In genomic region chr18:5879479-5879882, GRCh38 we compare ENCODE assay signal across 8 cellular contexts. TPM values are rescaled to one million over a fixed set of nuclear protein-coding genes. Genes with fewer than 3 reads are reported as not detected.
DNase-seq lines count a peak whose midpoint lies in the region; ATAC-seq and TF ChIP-seq lines count a peak whose summit lies in the region.

No MANE protein-coding gene starts in this region.

- TF ChIP-seq CTCF in thyroid gland (IDR thresholded peaks at IDR 0.05): peak; percentile 32 to 79 (median 70)

- no peaks in the 10 kb centered on the region for H3K9me2 ChIP-seq in GM23248 (ENCODE audit: insufficient read depth)

- H3K27me3 ChIP-seq in GM23248 (replicated peaks; ENCODE audit: insufficient read depth) (no peaks in the 10 kb centered on the region), thyroid gland (no peaks in the 10 kb centered on the region)

- H2AFZ ChIP-seq in GM23248: no peak overlapping the region

- peak; percentile 53; the same call in 1 of the 3 replicates for ATAC-seq in SK-N-SH treated with all-trans-retinoic acid at 6 μM for 48 hours
- ATAC-seq in GM18517 (IDR thresholded peaks at IDR 0.05; ENCODE audit: unreplicated experiment): no peak
- ATAC-seq in HG02642 (IDR thresholded peaks at IDR 0.05; ENCODE audit: poor library complexity, unreplicated experiment): no peak
- no peak for ATAC-seq in HG03025 (IDR thresholded peaks at IDR 0.05; ENCODE audit: low FRiP score, unreplicated experiment)

- H3K36me3 ChIP-seq in GM23248 (ENCODE audit: low read depth): no peaks in the 10 kb centered on the region
- H3K36me3 ChIP-seq in thyroid gland: no peaks in the 10 kb centered on the region

- H4K20me1 ChIP-seq in GM23248 (ENCODE audit: insufficient read depth): no peaks in the 10 kb centered on the region

- H3K4me1 ChIP-seq in GM23248 (ENCODE audit: insufficient read depth) (no peaks in the 10 kb centered on the region), thyroid gland (no peaks in the 10 kb centered on the region)

- no peaks in the 10 kb centered on the region for H3K79me2 ChIP-seq in GM23248 (ENCODE audit: insufficient read depth)

- peak; percentile 32 for DNase-seq in Ammon's horn (ENCODE audit: low spot score)
- peak; percentile 69 for DNase-seq in GM23248
- peak; percentile 28 for DNase-seq in foreskin melanocyte
- no peak for DNase-seq in thyroid gland

- intact Hi-C loops in thyroid gland (cut with DNase I): loop anchor here (5.0 kb wide), 1 partner anchor 603 kb away; no protein-coding TSS in a partner anchor

- in situ Hi-C loops in GM23248 (cut with MboI): loop anchor here (10.0 to 25.0 kb wide), 2 partner anchors 605 to 1008 kb away; no protein-coding TSS in a partner anchor

- no peaks in the 10 kb centered on the region for H3F3A ChIP-seq in GM23248 (ENCODE audit: insufficient read depth)

- H3K27ac ChIP-seq in GM23248: no peak overlapping the region
- no peak overlapping the region for H3K27ac ChIP-seq in thyroid gland

- H3K9ac ChIP-seq in GM23248: no peak overlapping the region

- H3K4me3 ChIP-seq in GM23248 (no peak overlapping the region), thyroid gland (replicated peaks in 1 of 3) (no peak overlapping the region)

- no peak for TF ChIP-seq POLR2A in thyroid gland (IDR thresholded peaks at IDR 0.05)

- H3K9me3 ChIP-seq in GM23248 (ENCODE audit: low read depth) (no peaks in the 10 kb centered on the region), thyroid gland (no peaks in the 10 kb centered on the region)

- H3K4me2 ChIP-seq in GM23248 (ENCODE audit: unreplicated experiment): no peak overlapping the region

TF ChIP-seq in SK-N-SH treated with all-trans-retinoic acid at 6 μM for 48 hours, 23 proteins besides CTCF, POLR2A, EP300 and RAD21:
- no peak for TF ChIP-seq TOX (CRISPR knock-in tag; IDR thresholded peaks at IDR 0.05; ENCODE audit: borderline replicate concordance)
- no peak for TF ChIP-seq ZNF565 (CRISPR knock-in tag; conservative IDR thresholded peaks at IDR 0.05; ENCODE audit: low read depth)
- TF ChIP-seq RARB (CRISPR knock-in tag; IDR thresholded peaks at IDR 0.05): no peak
- no peak for TF ChIP-seq OSR1 (CRISPR knock-in tag; IDR thresholded peaks at IDR 0.05)
- no peak for TF ChIP-seq ZFP3 (CRISPR knock-in tag; IDR thresholded peaks at IDR 0.05)

RNA-seq across cellular contexts. Expression of gene TMEM200C, which starts 15.8 kb away (rescaled TPM):
- not detected in 2 replicates for total RNA-seq in GM23248 (2014; rRNA removed; shearing (Covaris generic))
- polyA plus RNA-seq in GM23248 (2016; fragmentation: Nextera tagmentation; extraction: Ambion mirVana): not detected in 2 replicates
- under 1 TPM in 2 of 4 donors, not detected in 2; 0.08 to 0.13 TPM for total RNA-seq in thyroid gland

Comparison
In these comparisons a context has a peak if more than half of its experiments do, and no peak if none do; other contexts are left out.
1. DNase-seq: peak in Ammon's horn (single experiment), GM23248 (single experiment) and foreskin melanocyte (single experiment); none in thyroid gland (0 of 2).